Comparison of ENCODE assay signal across 1 cellular context in the genomic region with DNA sequence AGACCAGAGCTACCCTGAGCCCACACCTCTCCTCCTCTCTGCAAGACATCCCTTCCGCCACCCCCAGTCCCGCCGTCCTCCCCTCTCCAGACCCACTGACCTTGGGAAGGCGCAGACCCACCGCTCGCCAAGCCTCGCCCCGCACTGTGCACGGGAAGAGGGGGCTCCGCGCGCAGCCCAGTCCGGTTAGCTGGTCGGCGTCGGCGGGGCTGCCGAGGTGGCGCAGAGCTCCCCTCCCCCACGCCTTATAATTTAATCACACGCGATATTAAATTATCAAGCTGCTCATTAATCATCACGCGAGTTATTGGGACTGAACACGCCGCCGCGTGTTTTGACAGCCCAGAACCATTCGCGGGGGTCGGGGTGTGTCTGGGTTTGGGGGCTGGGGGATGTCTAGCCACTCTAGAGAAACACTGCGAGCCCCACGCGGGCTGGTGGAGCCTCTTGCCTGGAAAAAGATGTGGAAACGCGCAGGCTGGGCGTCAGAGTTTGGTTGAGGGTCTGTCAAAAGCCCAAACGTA.
TF ChIP-seq lines count a peak whose summit lies in the region.

A gene (minus strand): TSS at position 188 of the 524 bp plus-strand sequence.

TF ChIP-seq in H1, 55 proteins besides CTCF, POLR2A, EP300 and RAD21:
- TF ChIP-seq EZH2 (IDR thresholded peaks at IDR 0.05; ENCODE audit: low read depth, low read length, severe bottlenecking), result peak; percentile 65
- no peak for TF ChIP-seq SP2 (IDR thresholded peaks at IDR 0.05; ENCODE audit: low read length)
- no peak for TF ChIP-seq RXRA (IDR thresholded peaks at IDR 0.05; ENCODE audit: insufficient read depth, low read depth, low read length)
- peak; percentile 76 for TF ChIP-seq RNF2 (IDR thresholded peaks at IDR 0.05; ENCODE audit: borderline replicate concordance, low read depth, low read length, missing control alignments, poor library complexity, severe bottlenecking)
- TF ChIP-seq JUND (IDR thresholded peaks at IDR 0.05; ENCODE audit: low read length), result no peak
- peak; percentile 37; the same call in 1 of the 2 replicates for TF ChIP-seq PHF8 (conservative IDR thresholded peaks at IDR 0.05; ENCODE audit: low read depth, low read length)
- TF ChIP-seq, protein P1, sequence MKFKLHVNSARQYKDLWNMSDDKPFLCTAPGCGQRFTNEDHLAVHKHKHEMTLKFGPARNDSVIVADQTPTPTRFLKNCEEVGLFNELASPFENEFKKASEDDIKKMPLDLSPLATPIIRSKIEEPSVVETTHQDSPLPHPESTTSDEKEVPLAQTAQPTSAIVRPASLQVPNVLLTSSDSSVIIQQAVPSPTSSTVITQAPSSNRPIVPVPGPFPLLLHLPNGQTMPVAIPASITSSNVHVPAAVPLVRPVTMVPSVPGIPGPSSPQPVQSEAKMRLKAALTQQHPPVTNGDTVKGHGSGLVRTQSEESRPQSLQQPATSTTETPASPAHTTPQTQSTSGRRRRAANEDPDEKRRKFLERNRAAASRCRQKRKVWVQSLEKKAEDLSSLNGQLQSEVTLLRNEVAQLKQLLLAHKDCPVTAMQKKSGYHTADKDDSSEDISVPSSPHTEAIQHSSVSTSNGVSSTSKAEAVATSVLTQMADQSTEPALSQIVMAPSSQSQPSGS (IDR thresholded peaks at IDR 0.05; ENCODE audit: low read length), result no peak
- no peak for TF ChIP-seq HDAC6 (IDR thresholded peaks at IDR 0.05; ENCODE audit: low read depth, low read length)
- TF ChIP-seq, protein P2, sequence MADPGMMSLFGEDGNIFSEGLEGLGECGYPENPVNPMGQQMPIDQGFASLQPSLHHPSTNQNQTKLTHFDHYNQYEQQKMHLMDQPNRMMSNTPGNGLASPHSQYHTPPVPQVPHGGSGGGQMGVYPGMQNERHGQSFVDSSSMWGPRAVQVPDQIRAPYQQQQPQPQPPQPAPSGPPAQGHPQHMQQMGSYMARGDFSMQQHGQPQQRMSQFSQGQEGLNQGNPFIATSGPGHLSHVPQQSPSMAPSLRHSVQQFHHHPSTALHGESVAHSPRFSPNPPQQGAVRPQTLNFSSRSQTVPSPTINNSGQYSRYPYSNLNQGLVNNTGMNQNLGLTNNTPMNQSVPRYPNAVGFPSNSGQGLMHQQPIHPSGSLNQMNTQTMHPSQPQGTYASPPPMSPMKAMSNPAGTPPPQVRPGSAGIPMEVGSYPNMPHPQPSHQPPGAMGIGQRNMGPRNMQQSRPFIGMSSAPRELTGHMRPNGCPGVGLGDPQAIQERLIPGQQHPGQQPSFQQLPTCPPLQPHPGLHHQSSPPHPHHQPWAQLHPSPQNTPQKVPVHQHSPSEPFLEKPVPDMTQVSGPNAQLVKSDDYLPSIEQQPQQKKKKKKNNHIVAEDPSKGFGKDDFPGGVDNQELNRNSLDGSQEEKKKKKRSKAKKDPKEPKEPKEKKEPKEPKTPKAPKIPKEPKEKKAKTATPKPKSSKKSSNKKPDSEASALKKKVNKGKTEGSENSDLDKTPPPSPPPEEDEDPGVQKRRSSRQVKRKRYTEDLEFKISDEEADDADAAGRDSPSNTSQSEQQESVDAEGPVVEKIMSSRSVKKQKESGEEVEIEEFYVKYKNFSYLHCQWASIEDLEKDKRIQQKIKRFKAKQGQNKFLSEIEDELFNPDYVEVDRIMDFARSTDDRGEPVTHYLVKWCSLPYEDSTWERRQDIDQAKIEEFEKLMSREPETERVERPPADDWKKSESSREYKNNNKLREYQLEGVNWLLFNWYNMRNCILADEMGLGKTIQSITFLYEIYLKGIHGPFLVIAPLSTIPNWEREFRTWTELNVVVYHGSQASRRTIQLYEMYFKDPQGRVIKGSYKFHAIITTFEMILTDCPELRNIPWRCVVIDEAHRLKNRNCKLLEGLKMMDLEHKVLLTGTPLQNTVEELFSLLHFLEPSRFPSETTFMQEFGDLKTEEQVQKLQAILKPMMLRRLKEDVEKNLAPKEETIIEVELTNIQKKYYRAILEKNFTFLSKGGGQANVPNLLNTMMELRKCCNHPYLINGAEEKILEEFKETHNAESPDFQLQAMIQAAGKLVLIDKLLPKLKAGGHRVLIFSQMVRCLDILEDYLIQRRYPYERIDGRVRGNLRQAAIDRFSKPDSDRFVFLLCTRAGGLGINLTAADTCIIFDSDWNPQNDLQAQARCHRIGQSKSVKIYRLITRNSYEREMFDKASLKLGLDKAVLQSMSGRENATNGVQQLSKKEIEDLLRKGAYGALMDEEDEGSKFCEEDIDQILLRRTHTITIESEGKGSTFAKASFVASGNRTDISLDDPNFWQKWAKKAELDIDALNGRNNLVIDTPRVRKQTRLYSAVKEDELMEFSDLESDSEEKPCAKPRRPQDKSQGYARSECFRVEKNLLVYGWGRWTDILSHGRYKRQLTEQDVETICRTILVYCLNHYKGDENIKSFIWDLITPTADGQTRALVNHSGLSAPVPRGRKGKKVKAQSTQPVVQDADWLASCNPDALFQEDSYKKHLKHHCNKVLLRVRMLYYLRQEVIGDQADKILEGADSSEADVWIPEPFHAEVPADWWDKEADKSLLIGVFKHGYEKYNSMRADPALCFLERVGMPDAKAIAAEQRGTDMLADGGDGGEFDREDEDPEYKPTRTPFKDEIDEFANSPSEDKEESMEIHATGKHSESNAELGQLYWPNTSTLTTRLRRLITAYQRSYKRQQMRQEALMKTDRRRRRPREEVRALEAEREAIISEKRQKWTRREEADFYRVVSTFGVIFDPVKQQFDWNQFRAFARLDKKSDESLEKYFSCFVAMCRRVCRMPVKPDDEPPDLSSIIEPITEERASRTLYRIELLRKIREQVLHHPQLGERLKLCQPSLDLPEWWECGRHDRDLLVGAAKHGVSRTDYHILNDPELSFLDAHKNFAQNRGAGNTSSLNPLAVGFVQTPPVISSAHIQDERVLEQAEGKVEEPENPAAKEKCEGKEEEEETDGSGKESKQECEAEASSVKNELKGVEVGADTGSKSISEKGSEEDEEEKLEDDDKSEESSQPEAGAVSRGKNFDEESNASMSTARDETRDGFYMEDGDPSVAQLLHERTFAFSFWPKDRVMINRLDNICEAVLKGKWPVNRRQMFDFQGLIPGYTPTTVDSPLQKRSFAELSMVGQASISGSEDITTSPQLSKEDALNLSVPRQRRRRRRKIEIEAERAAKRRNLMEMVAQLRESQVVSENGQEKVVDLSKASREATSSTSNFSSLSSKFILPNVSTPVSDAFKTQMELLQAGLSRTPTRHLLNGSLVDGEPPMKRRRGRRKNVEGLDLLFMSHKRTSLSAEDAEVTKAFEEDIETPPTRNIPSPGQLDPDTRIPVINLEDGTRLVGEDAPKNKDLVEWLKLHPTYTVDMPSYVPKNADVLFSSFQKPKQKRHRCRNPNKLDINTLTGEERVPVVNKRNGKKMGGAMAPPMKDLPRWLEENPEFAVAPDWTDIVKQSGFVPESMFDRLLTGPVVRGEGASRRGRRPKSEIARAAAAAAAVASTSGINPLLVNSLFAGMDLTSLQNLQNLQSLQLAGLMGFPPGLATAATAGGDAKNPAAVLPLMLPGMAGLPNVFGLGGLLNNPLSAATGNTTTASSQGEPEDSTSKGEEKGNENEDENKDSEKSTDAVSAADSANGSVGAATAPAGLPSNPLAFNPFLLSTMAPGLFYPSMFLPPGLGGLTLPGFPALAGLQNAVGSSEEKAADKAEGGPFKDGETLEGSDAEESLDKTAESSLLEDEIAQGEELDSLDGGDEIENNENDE (IDR thresholded peaks at IDR 0.05; ENCODE audit: insufficient replicate concordance, low read length), result no peak
- TF ChIP-seq SUZ12 (IDR thresholded peaks at IDR 0.05; ENCODE audit: low read length), result peak; percentile 34
- no peak for TF ChIP-seq POU5F1 (IDR thresholded peaks at IDR 0.05; ENCODE audit: low read depth, low read length)
- no peak for TF ChIP-seq YY1 (IDR thresholded peaks at IDR 0.05; ENCODE audit: low read depth, low read length)
- TF ChIP-seq CHD1 (IDR thresholded peaks at IDR 0.05; ENCODE audit: low read depth, low read length), result no peak
- TF ChIP-seq, protein P3, sequence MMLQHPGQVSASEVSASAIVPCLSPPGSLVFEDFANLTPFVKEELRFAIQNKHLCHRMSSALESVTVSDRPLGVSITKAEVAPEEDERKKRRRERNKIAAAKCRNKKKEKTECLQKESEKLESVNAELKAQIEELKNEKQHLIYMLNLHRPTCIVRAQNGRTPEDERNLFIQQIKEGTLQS (IDR thresholded peaks at IDR 0.05; ENCODE audit: insufficient read depth, low read depth, low read length), result no peak
TF ChIP-seq in H1: peak in this region for 4.
